ENCODE assay signal across 9 cellular contexts in the genomic region with DNA sequence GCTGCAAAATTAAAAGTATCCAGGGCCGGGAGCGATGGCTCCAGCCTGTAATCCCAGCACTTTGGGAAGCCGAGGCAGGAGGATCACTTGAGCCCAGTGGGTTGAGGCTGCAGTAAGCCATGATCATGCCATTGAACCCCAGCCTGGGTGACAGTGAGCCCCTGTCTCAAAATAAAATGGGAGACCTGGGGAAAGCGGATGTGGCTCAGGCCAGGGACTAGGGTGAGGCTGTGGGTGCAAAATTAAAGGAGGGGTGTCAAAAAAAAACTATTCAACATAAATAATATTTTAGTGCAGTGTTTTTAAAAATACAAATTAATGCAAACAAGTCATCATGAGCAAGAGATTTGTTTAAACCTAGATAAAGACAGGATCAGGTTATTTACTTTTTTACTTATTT.
DNase-seq lines count a peak whose midpoint lies in the region; ATAC-seq and TF ChIP-seq lines count a peak whose summit lies in the region.
"Had no signal": no experiment of that assay in that cellular context is flagged by ENCODE, and none has a peak within 500 bp of the region (broad histone marks: within the 10 kb centered on the region; RNA-seq: fewer than 3 reads in every experiment).

No MANE protein-coding gene starts in this region.

- WGBS in heart left ventricle, 4 donors = 73 to 89% (median 76%) methylated on average over 2 to 4 of the region's 4 CpGs
- 85 to 87% methylated on average over 4 of the region's 4 CpGs for WGBS in upper lobe of left lung, 2 donors

- no peak for TF ChIP-seq EP300 in upper lobe of left lung (IDR thresholded peaks at IDR 0.05)

- H3K4me3 Mint-ChIP-seq in natural killer cell treated with Interleukin-12 subunit alpha and Interleukin-12 subunit beta and Interleukin-15 and Interleukin-18, amount 100 ng/mL, for 72 hours = peak overlapping the region; percentile 54

- H3K27me3 ChIP-seq in heart left ventricle (peaks cover 0 to 6% (median 0%) of the 10 kb centered on the region in 9 donors), upper lobe of left lung (no peaks in the 10 kb centered on the region)
- H3K27me3 ChIP-seq in effector memory CD4-positive, alpha-beta T cell (replicated peaks; ENCODE audit: control insufficient read depth, insufficient read depth, low read length, poor library complexity, severe bottlenecking) = peaks cover 5% of the 10 kb centered on the region

- H3K9me3 Mint-ChIP-seq in natural killer cell treated with Interleukin-12 subunit alpha and Interleukin-12 subunit beta and Interleukin-15 and Interleukin-18, amount 100 ng/mL, for 72 hours = no peaks in the 10 kb centered on the region

- no peaks in the 10 kb centered on the region for H3K36me3 ChIP-seq in heart left ventricle
- H3K36me3 ChIP-seq in effector memory CD4-positive, alpha-beta T cell (ENCODE audit: control insufficient read depth, insufficient read depth, low read length) = no peaks in the 10 kb centered on the region
- H3K36me3 ChIP-seq in upper lobe of left lung = no peaks in the 10 kb centered on the region

- no peak for ATAC-seq in heart left ventricle
- ATAC-seq in left ventricle myocardium superior = no peak
- ATAC-seq in natural killer cell treated with Interleukin-12 subunit alpha and Interleukin-12 subunit beta and Interleukin-15 and Interleukin-18, amount 100 ng/mL, for 72 hours = no peak
- no peak for ATAC-seq in upper lobe of left lung (ENCODE audit: low FRiP score in 2 of 2)
- no peak for ATAC-seq in HG03432 (IDR thresholded peaks at IDR 0.05; ENCODE audit: unreplicated experiment)

- H3K4me1 Mint-ChIP-seq in natural killer cell treated with Interleukin-12 subunit alpha and Interleukin-12 subunit beta and Interleukin-15 and Interleukin-18, amount 100 ng/mL, for 72 hours (ENCODE audit: low read depth in 2 of 2) = peaks cover 10 to 23% of the 10 kb centered on the region in 2 donors

- intact Hi-C loops in heart left ventricle (cut with DNase I) (loop anchor here in 6 of 10 donors (5.0 to 10.0 kb wide), 5 partner anchors 86 to 191 kb away; a partner anchor contains a TSS), left ventricle myocardium superior (cut with micrococcal nuclease) (no loop called here)

- H3K27me3 Mint-ChIP-seq in natural killer cell treated with Interleukin-12 subunit alpha and Interleukin-12 subunit beta and Interleukin-15 and Interleukin-18, amount 100 ng/mL, for 72 hours = peaks cover 7 to 25% of the 10 kb centered on the region in 2 donors

- H3K4me3 ChIP-seq in heart left ventricle = peak overlapping the region; percentile 19 to 70 (median 56)
- H3K4me3 ChIP-seq in effector memory CD4-positive, alpha-beta T cell (ENCODE audit: insufficient read depth, low read depth, low read length, poor library complexity, severe bottlenecking) = peak overlapping the region; percentile 45
- H3K4me3 ChIP-seq in upper lobe of left lung = peak overlapping the region in 3 of 4 donors; percentile 50 to 55 (median 50)

- DNase-seq in heart left ventricle (no peak), left ventricle myocardium superior (no peak), upper lobe of left lung (no peak), NCI-H82 treated with DMSO at 0.1 percent for 48 hours (lab: John Stamatoyannopoulos, UW; ENCODE audit: unreplicated experiment) (no peak), NCI-H1105 (lab: John Stamatoyannopoulos, UW) (no peak)
- DNase-seq in effector memory CD4-positive, alpha-beta T cell = no peak
- no peak for DNase-seq in natural killer cell treated with Interleukin-12 subunit alpha and Interleukin-12 subunit beta and Interleukin-15 and Interleukin-18, amount 100 ng/mL, for 72 hours (ENCODE audit: low spot score)
- DNase-seq: cortex of kidney had no signal

- H3K4me1 ChIP-seq in heart left ventricle = peaks cover 0 to 58% (median 15%) of the 10 kb centered on the region in 12 donors
- no peaks in the 10 kb centered on the region for H3K4me1 ChIP-seq in effector memory CD4-positive, alpha-beta T cell (ENCODE audit: control insufficient read depth, insufficient read depth, low read length, poor library complexity, severe bottlenecking)
- H3K4me1 ChIP-seq in upper lobe of left lung = peaks cover 23 to 31% (median 28%) of the 10 kb centered on the region in 4 donors

- no peak for TF ChIP-seq POLR2A in heart left ventricle (IDR thresholded peaks at IDR 0.05)
- TF ChIP-seq POLR2A in upper lobe of left lung (IDR thresholded peaks at IDR 0.05) = no peak

- no peak overlapping the region for H3K27ac Mint-ChIP-seq in natural killer cell treated with Interleukin-12 subunit alpha and Interleukin-12 subunit beta and Interleukin-15 and Interleukin-18, amount 100 ng/mL, for 72 hours

- H3K27ac ChIP-seq in heart left ventricle (peak overlapping the region in 10 of 12 donors; percentile 29 to 83 (median 62)), upper lobe of left lung (peak overlapping the region in 3 of 4 donors; percentile 74 to 88 (median 88))
- H3K27ac ChIP-seq in effector memory CD4-positive, alpha-beta T cell (ENCODE audit: insufficient read depth, low read length, poor library complexity, severe bottlenecking) = no peak overlapping the region

- H3K36me3 Mint-ChIP-seq in natural killer cell treated with Interleukin-12 subunit alpha and Interleukin-12 subunit beta and Interleukin-15 and Interleukin-18, amount 100 ng/mL, for 72 hours = no peaks in the 10 kb centered on the region

- no peaks in the 10 kb centered on the region for H3K9me3 ChIP-seq in heart left ventricle
- H3K9me3 ChIP-seq in effector memory CD4-positive, alpha-beta T cell (ENCODE audit: control insufficient read depth, low read length) = no peaks in the 10 kb centered on the region
- no peaks in the 10 kb centered on the region for H3K9me3 ChIP-seq in upper lobe of left lung

- TF ChIP-seq CTCF in heart left ventricle (IDR thresholded peaks at IDR 0.05) = no peak
- TF ChIP-seq CTCF in upper lobe of left lung (IDR thresholded peaks at IDR 0.05) = no peak
